ENCODE assay signal across 8 cellular contexts in the genomic region with DNA sequence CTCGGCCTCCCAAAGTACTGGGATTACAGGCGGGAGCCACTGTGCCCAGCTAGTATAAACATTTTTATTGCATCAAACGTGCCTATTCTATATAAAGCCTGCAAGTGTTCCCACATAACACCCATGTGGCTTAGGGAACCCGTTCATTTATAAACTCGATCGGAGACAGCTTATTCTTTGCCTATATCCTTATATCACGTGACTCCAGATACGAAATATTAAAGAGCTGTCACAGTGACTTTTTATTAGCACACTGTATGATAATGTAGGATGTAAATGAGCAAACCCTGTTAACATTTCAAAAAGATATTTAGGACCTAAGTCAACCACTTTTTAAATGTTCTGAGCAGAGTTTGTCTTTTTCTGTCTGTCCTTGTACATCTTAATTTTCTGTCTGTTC.
"Had no signal": no experiment of that assay in that cellular context is flagged by ENCODE, and none has a peak within 500 bp of the region (broad histone marks: within the 10 kb centered on the region; RNA-seq: fewer than 3 reads in every experiment).

No MANE protein-coding gene starts in this region.

- DNase-seq: GDM1, GF-D8 had no signal

- ATAC-seq: GM12878 had no signal

- H3K4me3 ChIP-seq: GM12878 had no signal

- FAIRE-seq: G401.6, GM12878, GM12891, GM12892, GM18507, GM19239 had no signal
